9 cellular contexts compared by ENCODE assay signal in the genomic region with DNA sequence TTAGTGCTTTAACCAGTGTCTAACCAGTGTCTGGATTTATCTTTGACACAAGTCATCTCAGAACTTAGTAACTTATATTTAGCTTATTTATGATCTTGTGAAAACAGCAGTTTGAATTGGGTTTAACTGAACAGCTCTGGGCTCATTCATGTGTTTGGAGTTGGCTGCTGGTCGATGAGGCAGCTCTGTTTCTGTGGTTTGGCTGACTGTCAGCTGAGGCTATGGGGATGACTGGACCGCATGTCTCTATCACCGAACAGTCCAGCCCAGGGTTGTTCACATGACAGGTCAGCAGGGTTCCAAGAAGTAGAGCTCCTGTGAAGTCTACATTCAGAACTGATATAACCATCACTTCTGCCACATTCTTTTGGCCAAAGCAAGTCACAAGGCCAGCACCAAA. TPM values are rescaled to one million over a fixed set of nuclear protein-coding genes. Genes with fewer than 3 reads are reported as not detected.
A peak's percentile ranks its signal among the peaks of the same experiment; 100 is the strongest.
DNase-seq lines count a peak whose midpoint lies in the region; ATAC-seq, FAIRE-seq and TF ChIP-seq lines count a peak whose summit lies in the region.
"Had no signal": no experiment of that assay in that cellular context is flagged by ENCODE, and none has a peak within 500 bp of the region (broad histone marks: within the 10 kb centered on the region; RNA-seq: fewer than 3 reads in every experiment).

No MANE protein-coding gene starts in this region.

- POLR2A ChIA-PET in activated CD8-positive, alpha-beta T cell treated with anti-CD3 and anti-CD28 coated beads, Interleukin-2, amount 10 ng/mL, durations not matched to agents 7 days and 5 days (lab: Charles Lee): no interaction called here
- POLR2A ChIA-PET in CD8-positive, alpha-beta memory T cell (lab: Charles Lee): no interaction called here
- POLR2A ChIA-PET in CD8-positive, alpha-beta T cell (lab: Charles Lee): interaction anchor here (1.4 kb wide), 1 partner anchor 10 kb away, joined by 3 read pairs; no protein-coding TSS in a partner anchor

- H3K9me3 ChIP-seq in CD8-positive, alpha-beta memory T cell (ENCODE audit: low read length): no peaks in the 10 kb centered on the region
- H3K9me3 ChIP-seq in CD8-positive, alpha-beta T cell (ENCODE audit: low read length): no peaks in the 10 kb centered on the region

- no peaks in the 10 kb centered on the region for H3K27me3 ChIP-seq in CD8-positive, alpha-beta memory T cell (ENCODE audit: insufficient read depth, low read length, poor library complexity, severe bottlenecking)
- H3K27me3 ChIP-seq in CD8-positive, alpha-beta T cell (ENCODE audit: insufficient read depth, low read length): no peaks in the 10 kb centered on the region

- no peaks in the 10 kb centered on the region for H3K4me1 Mint-ChIP-seq in activated CD8-positive, alpha-beta T cell treated with anti-CD3 and anti-CD28 coated beads, Interleukin-2, amount 10 ng/mL, durations not matched to agents 7 days and 5 days (ENCODE audit: low read depth)
- H3K4me1 Mint-ChIP-seq in CD8-positive, alpha-beta memory T cell: no peaks in the 10 kb centered on the region
- H3K4me1 Mint-ChIP-seq in CD8-positive, alpha-beta T cell (ENCODE audit: low read depth): no peaks in the 10 kb centered on the region

- FAIRE-seq in RCC 7860 (lab: Jason Lieb, UNC): peak; percentile 97

- H3K27me3 Mint-ChIP-seq in activated CD8-positive, alpha-beta T cell treated with anti-CD3 and anti-CD28 coated beads, Interleukin-2, amount 10 ng/mL, durations not matched to agents 7 days and 5 days (ENCODE audit: low read depth): no peaks in the 10 kb centered on the region
- H3K27me3 Mint-ChIP-seq in CD8-positive, alpha-beta memory T cell: no peaks in the 10 kb centered on the region
- H3K27me3 Mint-ChIP-seq in CD8-positive, alpha-beta T cell (ENCODE audit: low read depth): no peaks in the 10 kb centered on the region
- H3K27me3 Mint-ChIP-seq: stimulated activated naive CD8-positive, alpha-beta T cell treated with anti-CD3 and anti-CD28 coated beads, Interleukin-15, Interleukin-2, amounts not matched to agents 100 ng/mL and 50 ng/mL, for 24 hours had no signal

- CTCF ChIA-PET in activated CD8-positive, alpha-beta T cell treated with anti-CD3 and anti-CD28 coated beads, Interleukin-2, amount 10 ng/mL, durations not matched to agents 7 days and 5 days (lab: Charles Lee): no interaction called here
- CTCF ChIA-PET in CD8-positive, alpha-beta memory T cell (lab: Charles Lee): no interaction called here
- CTCF ChIA-PET in CD8-positive, alpha-beta T cell (lab: Charles Lee): interaction anchor here (0.5 kb wide), 1 partner anchor 75 kb away, joined by 4 read pairs; no protein-coding TSS in a partner anchor

- intact Hi-C loops in CD8-positive, alpha-beta T cell (cut with DNase I, micrococcal nuclease): no loop called here

- no peaks in the 10 kb centered on the region for H3K36me3 Mint-ChIP-seq in activated CD8-positive, alpha-beta T cell treated with anti-CD3 and anti-CD28 coated beads, Interleukin-2, amount 10 ng/mL, durations not matched to agents 7 days and 5 days (ENCODE audit: low read depth)
- H3K36me3 Mint-ChIP-seq in CD8-positive, alpha-beta memory T cell: peaks cover 0 to 4% (median 3%) of the 10 kb centered on the region in 3 donors
- no peaks in the 10 kb centered on the region for H3K36me3 Mint-ChIP-seq in CD8-positive, alpha-beta T cell

- H3K27ac Mint-ChIP-seq in activated CD8-positive, alpha-beta T cell treated with anti-CD3 and anti-CD28 coated beads, Interleukin-2, amount 10 ng/mL, durations not matched to agents 7 days and 5 days: no peak overlapping the region
- peak overlapping the region in 1 of 8 donors; percentile 67 for H3K27ac Mint-ChIP-seq in CD8-positive, alpha-beta memory T cell
- no peak overlapping the region for H3K27ac Mint-ChIP-seq in CD8-positive, alpha-beta T cell
- H3K27ac Mint-ChIP-seq: stimulated activated naive CD8-positive, alpha-beta T cell treated with anti-CD3 and anti-CD28 coated beads, Interleukin-15, Interleukin-2, amounts not matched to agents 100 ng/mL and 50 ng/mL, for 24 hours had no signal

- H3K4me1 ChIP-seq in CD8-positive, alpha-beta memory T cell (ENCODE audit: insufficient read depth, low read length): no peaks in the 10 kb centered on the region
- H3K4me1 ChIP-seq in CD8-positive, alpha-beta T cell (ENCODE audit: insufficient read depth, low read length): no peaks in the 10 kb centered on the region

- no peaks in the 10 kb centered on the region for H3K36me3 ChIP-seq in CD8-positive, alpha-beta memory T cell (ENCODE audit: insufficient read depth, low read length)
- H3K36me3 ChIP-seq in CD8-positive, alpha-beta T cell (ENCODE audit: insufficient read depth, low read length): no peaks in the 10 kb centered on the region

- ATAC-seq in GM18870 (IDR thresholded peaks at IDR 0.05; ENCODE audit: unreplicated experiment): peak; percentile 91
- ATAC-seq in HG02642 (IDR thresholded peaks at IDR 0.05; ENCODE audit: poor library complexity, unreplicated experiment): peak; percentile 95
- ATAC-seq in activated CD8-positive, alpha-beta T cell treated with anti-CD3 and anti-CD28 coated beads, Interleukin-2, amount 10 ng/mL, durations not matched to agents 7 days and 5 days: no peak
- ATAC-seq in CD8-positive, alpha-beta T cell: no peak

- no peaks in the 10 kb centered on the region for H3K9me3 Mint-ChIP-seq in activated CD8-positive, alpha-beta T cell treated with anti-CD3 and anti-CD28 coated beads, Interleukin-2, amount 10 ng/mL, durations not matched to agents 7 days and 5 days (ENCODE audit: insufficient read depth)
- H3K9me3 Mint-ChIP-seq in CD8-positive, alpha-beta memory T cell: peaks cover 0 to 3% (median 0%) of the 10 kb centered on the region in 5 donors
- H3K9me3 Mint-ChIP-seq in CD8-positive, alpha-beta T cell: no peaks in the 10 kb centered on the region
- H3K9me3 Mint-ChIP-seq: stimulated activated naive CD8-positive, alpha-beta T cell treated with anti-CD3 and anti-CD28 coated beads, Interleukin-15, Interleukin-2, amounts not matched to agents 100 ng/mL and 50 ng/mL, for 24 hours had no signal

- no peak overlapping the region for H3K4me3 Mint-ChIP-seq in activated CD8-positive, alpha-beta T cell treated with anti-CD3 and anti-CD28 coated beads, Interleukin-2, amount 10 ng/mL, durations not matched to agents 7 days and 5 days
- no peak overlapping the region for H3K4me3 Mint-ChIP-seq in CD8-positive, alpha-beta memory T cell
- H3K4me3 Mint-ChIP-seq in CD8-positive, alpha-beta T cell: no peak overlapping the region
- H3K4me3 Mint-ChIP-seq: stimulated activated naive CD8-positive, alpha-beta T cell treated with anti-CD3 and anti-CD28 coated beads, Interleukin-15, Interleukin-2, amounts not matched to agents 100 ng/mL and 50 ng/mL, for 24 hours had no signal

- DNase-seq in RCC 7860 (ENCODE audit: low spot score) (peak; percentile 94), hepatic stellate cell (ENCODE audit: low spot score) (peak; percentile 73), cerebellum (ENCODE audit: low spot score) (no peak)
- no peak for DNase-seq in activated CD8-positive, alpha-beta T cell treated with anti-CD3 and anti-CD28 coated beads, Interleukin-2, amount 10 ng/mL, durations not matched to agents 7 days and 5 days
- no peak for DNase-seq in CD8-positive, alpha-beta memory T cell
- DNase-seq in CD8-positive, alpha-beta T cell: no peak

- no peak overlapping the region for H3K4me3 ChIP-seq in CD8-positive, alpha-beta memory T cell (ENCODE audit: low read length)
- no peak overlapping the region for H3K4me3 ChIP-seq in CD8-positive, alpha-beta T cell (ENCODE audit: low read depth, low read length)

- no peak for TF ChIP-seq CTCF in CD8-positive, alpha-beta T cell (IDR thresholded peaks at IDR 0.05)

- H3K27ac ChIP-seq in CD8-positive, alpha-beta memory T cell (ENCODE audit: low read depth, low read length): no peak overlapping the region
- H3K27ac ChIP-seq in CD8-positive, alpha-beta T cell (ENCODE audit: low read depth, low read length): no peak overlapping the region

RNA-seq across cellular contexts. Expression of a gene that starts 29.1 kb away (rescaled TPM):
- total RNA-seq in activated CD8-positive, alpha-beta T cell treated with anti-CD3 and anti-CD28 coated beads, Interleukin-2, amount 10 ng/mL, durations not matched to agents 7 days and 5 days: 10 to 100 TPM; 51.8 to 57.9 TPM
- total RNA-seq in CD8-positive, alpha-beta memory T cell: 10 to 100 TPM; 39.6 to 42.8 TPM
- 54.1 TPM for polyA plus RNA-seq in CD8-positive, alpha-beta memory T cell
- 10 to 100 TPM; 37.0 to 43.6 TPM for total RNA-seq in CD8-positive, alpha-beta T cell
- 16.9 TPM for total RNA-seq in cerebellum

Comparison
In these comparisons a context has a peak if more than half of its experiments do, and no peak if none do; other contexts are left out.
1. ATAC-seq: peak in GM18870 (single experiment) and HG02642 (single experiment); none in activated CD8-positive, alpha-beta T cell treated with anti-CD3 and anti-CD28 coated beads, Interleukin-2, amount 10 ng/mL, durations not matched to agents 7 days and 5 days (single experiment) and CD8-positive, alpha-beta T cell (single experiment).
2. DNase-seq: peak in RCC 7860 (single experiment) and hepatic stellate cell (single experiment); none in activated CD8-positive, alpha-beta T cell treated with anti-CD3 and anti-CD28 coated beads, Interleukin-2, amount 10 ng/mL, durations not matched to agents 7 days and 5 days (single experiment), CD8-positive, alpha-beta memory T cell (0 of 5), CD8-positive, alpha-beta T cell (0 of 7) and cerebellum (single experiment).